1 cellular context compared by ENCODE assay signal in the genomic region with DNA sequence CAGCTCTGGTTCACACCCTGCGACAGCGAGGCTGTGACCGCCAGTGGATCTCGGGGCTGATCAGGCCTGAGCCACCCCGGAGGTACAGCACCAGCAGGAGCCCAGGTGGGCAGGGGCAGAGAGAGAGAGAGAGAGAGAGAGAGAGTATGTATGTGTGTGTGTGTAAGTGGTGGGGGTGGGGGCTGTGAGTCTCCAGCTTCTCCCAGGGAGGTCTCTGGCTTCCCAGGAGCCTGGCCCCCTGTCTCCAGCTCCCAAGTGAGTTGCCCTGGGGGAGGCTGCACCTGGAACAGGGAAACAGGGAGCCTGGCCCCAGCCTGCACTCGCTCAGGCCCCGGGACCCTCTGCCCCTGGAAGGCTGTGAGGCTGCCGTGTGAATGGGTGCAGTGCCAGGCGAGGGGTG.
TF ChIP-seq lines count a peak whose summit lies in the region.

No MANE protein-coding gene starts in this region.

TF ChIP-seq in H1, 55 proteins besides CTCF, POLR2A, EP300 and RAD21:
- TF ChIP-seq TAF7 (optimal IDR thresholded peaks at IDR 0.05; ENCODE audit: borderline replicate concordance, low read depth, low read length), result no peak
